In genomic region chr17:59435238-59435637, GRCh38 we compare ENCODE assay signal across 9 cellular contexts.
A peak's percentile ranks its signal among the peaks of the same experiment; 100 is the strongest.
DNase-seq lines count a peak whose midpoint lies in the region; ATAC-seq and TF ChIP-seq lines count a peak whose summit lies in the region.
"Had no signal": no experiment of that assay in that cellular context is flagged by ENCODE, and none has a peak within 500 bp of the region (broad histone marks: within the 10 kb centered on the region; RNA-seq: fewer than 3 reads in every experiment).

No MANE protein-coding gene starts in this region.

- H3K4me3 Mint-ChIP-seq in activated CD4-positive, alpha-beta T cell treated with anti-CD3 and anti-CD28 coated beads, Interleukin-2, amount 10 ng/mL, durations not matched to agents 7 days and 5 days = no peak overlapping the region
- H3K4me3 Mint-ChIP-seq in endothelial cell (ENCODE audit: unreplicated experiment) = no peak overlapping the region

- peaks cover 7% of the 10 kb centered on the region for H3K36me3 Mint-ChIP-seq in activated CD4-positive, alpha-beta T cell treated with anti-CD3 and anti-CD28 coated beads, Interleukin-2, amount 10 ng/mL, durations not matched to agents 7 days and 5 days (ENCODE audit: low read depth)
- H3K36me3 Mint-ChIP-seq in endothelial cell (ENCODE audit: low read depth, unreplicated experiment) = peaks cover 6% of the 10 kb centered on the region

- ATAC-seq in stimulated activated naive CD8-positive, alpha-beta T cell treated with anti-CD3 and anti-CD28 coated beads, Interleukin-15, Interleukin-2, amounts not matched to agents 100 U/mL and 50 U/mL, for 24 hours = peak; percentile 90
- no peak for ATAC-seq in GM18867 (IDR thresholded peaks at IDR 0.05; ENCODE audit: unreplicated experiment)

- DNase-seq in activated CD4-positive, alpha-beta T cell treated with anti-CD3 and anti-CD28 coated beads, Interleukin-2, amount 10 ng/mL, durations not matched to agents 7 days and 5 days = no peak
- DNase-seq in activated CD4-positive, alpha-beta T cell treated with anti-CD3 and anti-CD28 coated beads for 1 hour = no peak
- peak; percentile 30 for DNase-seq in SW480 (ENCODE audit: low spot score)
- DNase-seq in fibroblast of peridontal ligament (ENCODE audit: extremely low read depth) = peak; percentile 95
- DNase-seq in stimulated activated naive CD8-positive, alpha-beta T cell treated with anti-CD3 and anti-CD28 coated beads, Interleukin-15, Interleukin-2, amounts not matched to agents 100 U/mL and 50 U/mL, for 24 hours = no peak
- DNase-seq in NCI-H2171 treated with DMSO at 0.1 percent for 48 hours (lab: John Stamatoyannopoulos, UW) = no peak
- DNase-seq in endothelial cell (ENCODE audit: low spot score) = no peak
- DNase-seq: cerebellar nuclear complex had no signal

- peak overlapping the region; percentile 69 for H3K27ac Mint-ChIP-seq in activated CD4-positive, alpha-beta T cell treated with anti-CD3 and anti-CD28 coated beads, Interleukin-2, amount 10 ng/mL, durations not matched to agents 7 days and 5 days
- H3K27ac Mint-ChIP-seq in endothelial cell (ENCODE audit: unreplicated experiment) = no peak overlapping the region

- CTCF ChIA-PET in activated CD4-positive, alpha-beta T cell treated with anti-CD3 and anti-CD28 coated beads, Interleukin-2, amount 10 ng/mL, durations not matched to agents 7 days and 5 days (lab: Charles Lee) = interaction anchor here (2.5 kb wide), 1 partner anchor 11 kb away, joined by 9 read pairs; no protein-coding TSS in a partner anchor

- TF ChIP-seq CTCF in endothelial cell (IDR thresholded peaks at IDR 0.05; ENCODE audit: unreplicated experiment) = no peak

- peaks cover 55% of the 10 kb centered on the region for H3K4me1 Mint-ChIP-seq in activated CD4-positive, alpha-beta T cell treated with anti-CD3 and anti-CD28 coated beads, Interleukin-2, amount 10 ng/mL, durations not matched to agents 7 days and 5 days
- H3K4me1 Mint-ChIP-seq in endothelial cell (ENCODE audit: unreplicated experiment) = peaks cover 42% of the 10 kb centered on the region

- POLR2A ChIA-PET in activated CD4-positive, alpha-beta T cell treated with anti-CD3 and anti-CD28 coated beads, Interleukin-2, amount 10 ng/mL, durations not matched to agents 7 days and 5 days (lab: Charles Lee) = no interaction called here

- peaks cover 7% of the 10 kb centered on the region for H3K27me3 Mint-ChIP-seq in activated CD4-positive, alpha-beta T cell treated with anti-CD3 and anti-CD28 coated beads, Interleukin-2, amount 10 ng/mL, durations not matched to agents 7 days and 5 days
- no peaks in the 10 kb centered on the region for H3K27me3 Mint-ChIP-seq in endothelial cell (ENCODE audit: unreplicated experiment)

- peaks cover 10% of the 10 kb centered on the region for H3K9me3 Mint-ChIP-seq in activated CD4-positive, alpha-beta T cell treated with anti-CD3 and anti-CD28 coated beads, Interleukin-2, amount 10 ng/mL, durations not matched to agents 7 days and 5 days
- H3K9me3 Mint-ChIP-seq in endothelial cell (ENCODE audit: unreplicated experiment) = no peaks in the 10 kb centered on the region

Comparison
In these comparisons a context has a peak if more than half of its experiments do, and no peak if none do; other contexts are left out.
1. DNase-seq: peak in SW480 (single experiment) and fibroblast of peridontal ligament (single experiment); none in activated CD4-positive, alpha-beta T cell treated with anti-CD3 and anti-CD28 coated beads, Interleukin-2, amount 10 ng/mL, durations not matched to agents 7 days and 5 days (single experiment), activated CD4-positive, alpha-beta T cell treated with anti-CD3 and anti-CD28 coated beads for 1 hour (single experiment), stimulated activated naive CD8-positive, alpha-beta T cell treated with anti-CD3 and anti-CD28 coated beads, Interleukin-15, Interleukin-2, amounts not matched to agents 100 U/mL and 50 U/mL, for 24 hours (single experiment), NCI-H2171 treated with DMSO at 0.1 percent for 48 hours (single experiment) and endothelial cell (single experiment).